In genomic region chr10:73246783-73247508, GRCh38 we compare ENCODE assay signal across 8 cellular contexts. TPM values are rescaled to one million over a fixed set of nuclear protein-coding genes. Genes with fewer than 3 reads are reported as not detected.
DNase-seq lines count a peak whose midpoint lies in the region; ATAC-seq and TF ChIP-seq lines count a peak whose summit lies in the region.

Gene DNAJC9 (minus strand): TSS chr10:73247255. CDS start chr10:73247189, 66 bp downstream.

- H3K79me2 ChIP-seq in SK-N-SH (ENCODE audit: insufficient read depth) (peaks cover 93% of the 10 kb centered on the region), osteoblast (ENCODE audit: insufficient read depth, low read length) (peaks cover 64% of the 10 kb centered on the region)

- peaks cover 29 to 31% of the 10 kb centered on the region in 2 experiments; a peak in 3 of 4 replicates for H3K4me1 ChIP-seq in SK-N-SH (ENCODE audit: control insufficient read depth in 1 of 2, insufficient read depth in 2 of 2, low read depth in 1 of 2, low read length in 1 of 2)
- peaks cover 32% of the 10 kb centered on the region for H3K4me1 ChIP-seq in osteoblast (ENCODE audit: insufficient read depth, low read length)
- H3K4me1 ChIP-seq in thoracic aorta (ENCODE audit: control insufficient read depth in 1 of 2, low read depth in 2 of 2), result peaks cover 16 to 35% of the 10 kb centered on the region in 2 donors

- peaks cover 13% of the 10 kb centered on the region for H3F3A ChIP-seq in SK-N-SH (replicated peaks; ENCODE audit: insufficient read depth)

- H3K9ac ChIP-seq in SK-N-SH, result peak within 1 kb of the TSS; percentile 83

- peak within 1 kb of the TSS; percentile 86 for H3K4me3 ChIP-seq in GM08714 (ENCODE audit: low read length)
- H3K4me3 ChIP-seq in NB4 (ENCODE audit: low read depth, low read length), result peak within 1 kb of the TSS; percentile 96
- peak within 1 kb of the TSS; percentile 75 to 83 for H3K4me3 ChIP-seq in SK-N-SH (ENCODE audit: low read depth in 2 of 2, low read length in 1 of 2)
- H3K4me3 ChIP-seq in osteoblast (ENCODE audit: insufficient read depth, low read length), result peak within 1 kb of the TSS; percentile 89
- peak within 1 kb of the TSS; percentile 80 for H3K4me3 ChIP-seq in thoracic aorta

- no peaks in the 10 kb centered on the region for H3K9me3 Mint-ChIP-seq in activated naive CD4-positive, alpha-beta T cell treated with anti-CD3 and anti-CD28 coated beads, Interleukin-2, amount 50 U/mL, for 24 hours

- H3K36me3 Mint-ChIP-seq in activated naive CD4-positive, alpha-beta T cell treated with anti-CD3 and anti-CD28 coated beads, Interleukin-2, amount 50 U/mL, for 24 hours, result peaks cover 25% of the 10 kb centered on the region

- no peaks in the 10 kb centered on the region for H3K27me3 Mint-ChIP-seq in activated naive CD4-positive, alpha-beta T cell treated with anti-CD3 and anti-CD28 coated beads, Interleukin-2, amount 50 U/mL, for 24 hours

- H3K27me3 ChIP-seq in SK-N-SH (ENCODE audit: insufficient read depth) (no peaks in the 10 kb centered on the region), osteoblast (ENCODE audit: insufficient read depth, low read length) (no peaks in the 10 kb centered on the region), thoracic aorta (replicated peaks; ENCODE audit: insufficient read depth) (no peaks in the 10 kb centered on the region)

- peak within 1 kb of the TSS; percentile 80 to 87 for H3K27ac ChIP-seq in SK-N-SH (ENCODE audit: low read depth in 2 of 2, low read length in 1 of 2)
- peak within 1 kb of the TSS; percentile 50 for H3K27ac ChIP-seq in osteoblast (ENCODE audit: low read depth, low read length)
- H3K27ac ChIP-seq in thoracic aorta, result peak within 1 kb of the TSS; percentile 73 to 74

- peak within 1 kb of the TSS; percentile 97 for H3K4me3 Mint-ChIP-seq in activated naive CD4-positive, alpha-beta T cell treated with anti-CD3 and anti-CD28 coated beads, Interleukin-2, amount 50 U/mL, for 24 hours

- H3K4me1 Mint-ChIP-seq in activated naive CD4-positive, alpha-beta T cell treated with anti-CD3 and anti-CD28 coated beads, Interleukin-2, amount 50 U/mL, for 24 hours, result peaks cover 54% of the 10 kb centered on the region

- TF ChIP-seq POLR2A in NB4 (IDR thresholded peaks at IDR 0.05; ENCODE audit: extremely low read depth, insufficient read length), result peak; percentile 98

- POLR2A ChIA-PET in SK-N-SH (lab: Yijun Ruan, JAX), result interaction anchor here (0.5 to 1.5 kb wide), 8 partner anchors 11 to 1086 kb away, joined by 3 to 4 read pairs (median 3); partner anchors contain the start of gene CFAP70

- DNase-seq in NB4 (ENCODE audit: low read depth) (peak; percentile 99), SK-N-SH (peak; percentile 95), glomerular visceral epithelial cell (ENCODE audit: extremely low spot score) (peak; percentile 98), osteoblast (ENCODE audit: insufficient read length, low spot score, missing footprints) (peak; percentile 96), thoracic aorta (ENCODE audit: low spot score) (peak; percentile 90)

- H3K4me2 ChIP-seq in SK-N-SH (peak within 1 kb of the TSS; percentile 79), osteoblast (ENCODE audit: insufficient read depth, low read length) (peak within 1 kb of the TSS; percentile 83)

- H4K20me1 ChIP-seq in SK-N-SH (ENCODE audit: insufficient read depth) (0 out of 2 replicates have a peak, but pooled peaks cover 3% of the 10 kb centered on the region), osteoblast (ENCODE audit: insufficient read depth, low read length) (no peaks in the 10 kb centered on the region)

- H3K9me3 ChIP-seq in SK-N-SH (no peaks in the 10 kb centered on the region), osteoblast (ENCODE audit: low read depth, low read length) (no peaks in the 10 kb centered on the region), thoracic aorta (no peaks in the 10 kb centered on the region)

- TF ChIP-seq RAD21 in SK-N-SH (IDR thresholded peaks at IDR 0.05; ENCODE audit: low read length), result no peak

- peak within 1 kb of the TSS; percentile 93 for H3K27ac Mint-ChIP-seq in activated naive CD4-positive, alpha-beta T cell treated with anti-CD3 and anti-CD28 coated beads, Interleukin-2, amount 50 U/mL, for 24 hours

- ATAC-seq in HG02571 (IDR thresholded peaks at IDR 0.05; ENCODE audit: unreplicated experiment) (peak; percentile 81), thoracic aorta (ENCODE audit: insufficient number of reproducible peaks, low FRiP score, low read depth) (peak; percentile 89)

- TF ChIP-seq EP300 in SK-N-SH (IDR thresholded peaks at IDR 0.05; ENCODE audit: borderline replicate concordance in 1 of 2, low read depth in 1 of 2, low read length in 1 of 2), result 0 out of 4 replicates have a peak, but pooled peaks of 1 of the 2 experiments have one; percentile 34

- WGBS in SK-N-SH (ENCODE audit: low lambda C conversion rate), result 1% methylated on average over 33 of the region's 73 CpGs

- peak within 1 kb of the TSS; percentile 47 for H2AFZ ChIP-seq in SK-N-SH (ENCODE audit: low read depth)
- peak within 1 kb of the TSS; percentile 85 for H2AFZ ChIP-seq in osteoblast (ENCODE audit: low read length)

- H3K9me2 ChIP-seq in SK-N-SH, result no peaks in the 10 kb centered on the region

- TF ChIP-seq CTCF in NB4 (IDR thresholded peaks at IDR 0.05; ENCODE audit: low read depth, low read length) (no peak), SK-N-SH (IDR thresholded peaks at IDR 0.05) (0 out of 2 replicates have a peak, but pooled peaks have one; percentile 16), osteoblast (IDR thresholded peaks at IDR 0.05; ENCODE audit: extremely low read depth, low read depth, low read length) (no peak), thoracic aorta (IDR thresholded peaks at IDR 0.05) (no peak)

- CTCF ChIA-PET in SK-N-SH (lab: Yijun Ruan, JAX), result interaction anchor here (0.8 to 1.6 kb wide), 4 partner anchors 13 to 401 kb away, joined by 3 to 6 read pairs (median 3); no protein-coding TSS in a partner anchor

- H3K36me3 ChIP-seq in SK-N-SH (replicated peaks in 1 of 2; ENCODE audit: control insufficient read depth in 1 of 2, insufficient read depth in 2 of 2, low read length in 1 of 2), result peaks cover 47 to 55% of the 10 kb centered on the region in 2 experiments
- H3K36me3 ChIP-seq in osteoblast (ENCODE audit: insufficient read depth, low read length), result peaks cover 49% of the 10 kb centered on the region
- H3K36me3 ChIP-seq in thoracic aorta, result no peaks in the 10 kb centered on the region

TF ChIP-seq in SK-N-SH, 30 proteins besides CTCF, POLR2A, EP300 and RAD21 (continues in another document):
- TF ChIP-seq USF2 (IDR thresholded peaks at IDR 0.05; ENCODE audit: borderline replicate concordance, low read depth, low read length) (no peak), SMC3 (IDR thresholded peaks at IDR 0.05; ENCODE audit: low read depth, low read length) (no peak), FOXJ3 (CRISPR knock-in tag; IDR thresholded peaks at IDR 0.05) (peak; percentile 57), POLR2AphosphoS5 (IDR thresholded peaks at IDR 0.05; ENCODE audit: low read depth, low read length) (peak; percentile 94), JUND (IDR thresholded peaks at IDR 0.05) (peak; percentile 31; the same call in 1 of the 2 replicates), MXI1 (IDR thresholded peaks at IDR 0.05; ENCODE audit: low read depth, low read length) (peak; percentile 95), CHD2 (IDR thresholded peaks at IDR 0.05; ENCODE audit: low read length, partially characterized antibody) (peak; percentile 82), USF1 (IDR thresholded peaks at IDR 0.05; ENCODE audit: borderline replicate concordance, low read depth) (no peak), REST (IDR thresholded peaks at IDR 0.05; ENCODE audit: low read depth, low read length) (no peak), YY1 (IDR thresholded peaks at IDR 0.05; ENCODE audit: low read depth) (no peak), TAF1 (IDR thresholded peaks at IDR 0.05; ENCODE audit: borderline replicate concordance, low read depth, low read length) (peak; percentile 95)

RNA-seq across cellular contexts. Expression of gene DNAJC9, which starts in this region (rescaled TPM):
- 23.9 and 27.3 TPM in 2 replicates for polyA plus RNA-seq in SK-N-SH (2012; rRNA removed)
- 26.3 and 30.2 TPM in 2 replicates for polyA plus RNA-seq in SK-N-SH (2012; cell fraction: cytosol; rRNA removed)
- 28.3 and 42.4 TPM in 2 replicates for polyA plus RNA-seq in SK-N-SH (2012; cell fraction: nucleus; rRNA removed)
- total RNA-seq in osteoblast (14.7 and 18.8 TPM in 2 replicates), thoracic aorta (10 to 100 TPM; 13.9 to 17.8 TPM)

Comparison
In these comparisons a context has a peak if more than half of its experiments do, and no peak if none do; other contexts are left out.
1. Peak in every context shown above with its lines: DNase-seq, ATAC-seq, H3K4me3 ChIP-seq and H3K27ac ChIP-seq.